In genomic region chr14:85358136-85358785, GRCh38 we compare ENCODE assay signal across 8 cellular contexts.
"Had no signal": no experiment of that assay in that cellular context is flagged by ENCODE, and none has a peak within 500 bp of the region (broad histone marks: within the 10 kb centered on the region; RNA-seq: fewer than 3 reads in every experiment).

No MANE protein-coding gene starts in this region.

- H3K4me1 ChIP-seq: HAP-1 had no signal

- DNase-seq: GM23248, GOT3, H7, HFFc6, IMR-90 had no signal

- H3K4me3 Mint-ChIP-seq: HFFc6 had no signal

- H3K27ac ChIP-seq: GM23248 had no signal

- H3K27ac Mint-ChIP-seq: HFFc6 had no signal

- H3K9me3 ChIP-seq: HAP-1 had no signal

- ATAC-seq: HCT116, K562 had no signal

- H3K4me3 ChIP-seq: GM23248, HAP-1, K562 had no signal

- H3K36me3 ChIP-seq: HAP-1 had no signal

- H2AFZ ChIP-seq: GM23248 had no signal

- H3K9ac ChIP-seq: GM23248 had no signal
